ENCODE assay signal across 8 cellular contexts in genomic region chr11:74611369-74611861, GRCh38. TPM values are rescaled to one million over a fixed set of nuclear protein-coding genes. Genes with fewer than 3 reads are reported as not detected.
A peak's percentile ranks its signal among the peaks of the same experiment; 100 is the strongest.
DNase-seq lines count a peak whose midpoint lies in the region; ATAC-seq and TF ChIP-seq lines count a peak whose summit lies in the region.

No MANE protein-coding gene starts in this region.

- no peak for TF ChIP-seq POLR2A in spleen (IDR thresholded peaks at IDR 0.05)

- no peaks in the 10 kb centered on the region for H3K27me3 Mint-ChIP-seq in T-helper 2 cell treated with Interferon-gamma antibody and Interleukin-4, amounts not matched to agents 5 μg/mL and 100 μg/mL, for 36 hours (ENCODE audit: low read depth)

- TF ChIP-seq CTCF in heart right ventricle (IDR thresholded peaks at IDR 0.05) (peak in 7 of 9 donors; percentile 30 to 61 (median 47)), spleen (IDR thresholded peaks at IDR 0.05 in 8 of 11, conservative IDR thresholded peaks at IDR 0.05 in 3 of 11) (peak in 7 of 11 experiments; percentile 18 to 38 (median 32))

- ATAC-seq in Right ventricle myocardium inferior (peak; percentile 31), heart right ventricle (peak in 3 of 8 donors; percentile 28 to 52 (median 42))

- H3K27ac ChIP-seq in heart right ventricle (peak overlapping the region in 2 of 10 donors; percentile 4 to 84), spleen (peak overlapping the region in 1 of 8 donors; percentile 44)

- no peak for DNase-seq in Right ventricle myocardium inferior (ENCODE audit: missing footprints)
- no peak for DNase-seq in cardiac septum (ENCODE audit: low spot score)
- peak; percentile 4 for DNase-seq in SKM-1 treated with dmso at 0.1 percent for 144 hours (lab: John Stamatoyannopoulos, UW; ENCODE audit: unreplicated experiment)
- DNase-seq in heart right ventricle, result no peak
- DNase-seq in spleen, result no peak
- DNase-seq in T-helper 2 cell treated with Interferon-gamma antibody and Interleukin-4, amounts not matched to agents 5 μg/mL and 100 μg/mL, for 36 hours (ENCODE audit: low spot score), result no peak
- no peak for DNase-seq in T-helper 9 cell
- no peak for DNase-seq in NCI-H345 (lab: John Stamatoyannopoulos, UW)

- no peaks in the 10 kb centered on the region for H3K27me3 ChIP-seq in heart right ventricle
- no peaks in the 10 kb centered on the region for H3K27me3 ChIP-seq in spleen (replicated peaks in 1 of 7)

- no peak overlapping the region for H3K4me3 Mint-ChIP-seq in T-helper 2 cell treated with Interferon-gamma antibody and Interleukin-4, amounts not matched to agents 5 μg/mL and 100 μg/mL, for 36 hours

- peaks cover 38% of the 10 kb centered on the region for H3K36me3 Mint-ChIP-seq in T-helper 2 cell treated with Interferon-gamma antibody and Interleukin-4, amounts not matched to agents 5 μg/mL and 100 μg/mL, for 36 hours (ENCODE audit: low read depth)

- H3K9me3 Mint-ChIP-seq in T-helper 2 cell treated with Interferon-gamma antibody and Interleukin-4, amounts not matched to agents 5 μg/mL and 100 μg/mL, for 36 hours, result no peaks in the 10 kb centered on the region

- H3K27ac Mint-ChIP-seq in T-helper 2 cell treated with Interferon-gamma antibody and Interleukin-4, amounts not matched to agents 5 μg/mL and 100 μg/mL, for 36 hours, result no peak overlapping the region

- H3K4me1 ChIP-seq in heart right ventricle (peaks cover 0 to 21% (median 0%) of the 10 kb centered on the region in 9 donors), spleen (peaks cover 0 to 25% (median 4%) of the 10 kb centered on the region in 6 donors)

- WGBS in heart right ventricle, 2 donors, result 73 to 79% methylated on average over 2 of the region's 2 CpGs
- WGBS in spleen, 5 donors, result 60 to 84% (median 63%) methylated on average over 2 of the region's 2 CpGs

- H3K9me3 ChIP-seq in heart right ventricle (no peaks in the 10 kb centered on the region), spleen (no peaks in the 10 kb centered on the region)

- H3K4me3 ChIP-seq in heart right ventricle (no peak overlapping the region), spleen (no peak overlapping the region)

- H3K36me3 ChIP-seq in heart right ventricle (peaks cover 0 to 72% (median 14%) of the 10 kb centered on the region in 9 donors), spleen (peaks cover 0 to 89% (median 20%) of the 10 kb centered on the region in 6 donors)

- no peaks in the 10 kb centered on the region for H3K4me1 Mint-ChIP-seq in T-helper 2 cell treated with Interferon-gamma antibody and Interleukin-4, amounts not matched to agents 5 μg/mL and 100 μg/mL, for 36 hours (ENCODE audit: low read depth)

- intact Hi-C loops in Right ventricle myocardium inferior (cut with DNase I) (loop anchor here (5.0 kb wide), 1 partner anchor 126 kb away; no protein-coding TSS in a partner anchor), cardiac septum (cut with DNase I) (loop anchor here (5.0 kb wide), 1 partner anchor 116 kb away; no protein-coding TSS in a partner anchor), heart right ventricle (cut with DNase I) (loop anchor here in 2 of 10 donors (5.0 kb wide), 2 partner anchors 121 to 126 kb away; partner anchors contain the start of gene CHRDL2 (in 1 of the 2)), spleen (cut with DNase I; ENCODE audit: low total_unique reads) (loop anchor here (10.0 kb wide), 1 partner anchor 113 kb away; no protein-coding TSS in a partner anchor)

RNA-seq across cellular contexts. Expression of gene POLD3, which starts 19.0 kb away (rescaled TPM):
- total RNA-seq in Right ventricle myocardium inferior, result 7.8 TPM
- 6.9 TPM for total RNA-seq in cardiac septum
- total RNA-seq in heart right ventricle, result 1 to 10 TPM; 5.2 to 8.8 (median 8.2) TPM
- 1 to 10 TPM; 4.7 to 6.5 TPM for polyA plus RNA-seq in heart right ventricle
- 10 to 100 TPM; 13.9 to 23.1 (median 17.7) TPM for total RNA-seq in spleen
- 1 to 10 TPM; 5.0 to 9.0 (median 6.1) TPM for polyA plus RNA-seq in spleen
